Comparison of ENCODE assay signal across 29 cellular contexts in genomic region chr9:15240927-15241326, GRCh38.
DNase-seq lines count a peak whose midpoint lies in the region; ATAC-seq and TF ChIP-seq lines count a peak whose summit lies in the region.
"Had no signal": no experiment of that assay in that cellular context is flagged by ENCODE, and none has a peak within 500 bp of the region (broad histone marks: within the 10 kb centered on the region; RNA-seq: fewer than 3 reads in every experiment).

No MANE protein-coding gene starts in this region.

- no peaks in the 10 kb centered on the region for H4K20me1 ChIP-seq in mammary epithelial cell (ENCODE audit: insufficient read depth, low read length)

- no peak for ATAC-seq in activated B cell treated with CpG ODN at 0.5 μM for 24 hours (ENCODE audit: low read depth)
- ATAC-seq: activated T-cell treated with anti-CD3 and anti-CD28 coated beads, Interleukin-2, amount 50 U/mL, for 72 hours; gastroesophageal sphincter; GM23338; stimulated activated effector memory CD8-positive, alpha-beta T cell treated with anti-CD3 and anti-CD28 coated beads, Interleukin-12 subunit alpha, Interleukin-12 subunit beta, amount 100 ng/mL, for 72 hours; T-helper 17 cell had no signal

- peaks cover 0 to 80% (median 23%) of the 10 kb centered on the region in 4 donors for H3K4me1 ChIP-seq in tibial artery
- H3K4me1 ChIP-seq in mammary epithelial cell (ENCODE audit: insufficient read depth, low read length), result peaks cover 3% of the 10 kb centered on the region

- no peak overlapping the region for H3K27ac Mint-ChIP-seq in activated B cell treated with CpG ODN at 0.5 μM for 24 hours
- H3K27ac Mint-ChIP-seq: activated CD4-positive, alpha-beta memory T cell treated with anti-CD3 and anti-CD28 coated beads for 36 hours; activated T-cell treated with anti-CD3 and anti-CD28 coated beads, Interleukin-2, amount 50 U/mL, for 72 hours; brain; CD4-positive, CD25-positive, alpha-beta regulatory T cell; GM23338; IgD-negative memory B cell; stimulated activated effector memory CD8-positive, alpha-beta T cell treated with anti-CD3 and anti-CD28 coated beads, Interleukin-12 subunit alpha, Interleukin-12 subunit beta, amount 100 ng/mL, for 72 hours; T-helper 17 cell had no signal

- H3K36me3 ChIP-seq in tibial artery, result no peaks in the 10 kb centered on the region
- no peaks in the 10 kb centered on the region for H3K36me3 ChIP-seq in mammary epithelial cell (ENCODE audit: insufficient read depth, low read length)
- H3K36me3 ChIP-seq: adrenal gland, gastroesophageal sphincter, ovary had no signal

- DNase-seq in NCI-H1417 (lab: John Stamatoyannopoulos, UW) (peak; percentile 1 to 44 (median 23)), NCI-H1417 treated with DMSO at 0.1 percent for 48 hours (lab: John Stamatoyannopoulos, UW) (no peak), NCI-H345 treated with DMSO at 0.1 percent for 48 hours (lab: John Stamatoyannopoulos, UW; ENCODE audit: unreplicated experiment) (peak; percentile 63), activated B cell treated with CpG ODN at 0.5 μM for 24 hours (no peak), tibial artery (no peak), foreskin fibroblast (no peak), NCI-H146 (lab: John Stamatoyannopoulos, UW) (no peak), mammary epithelial cell (no peak)
- DNase-seq: activated CD4-positive, alpha-beta memory T cell treated with anti-CD3 and anti-CD28 coated beads for 36 hours; activated naive CD4-positive, alpha-beta T cell; activated T-cell treated with anti-CD3 and anti-CD28 coated beads, Interleukin-2, amount 50 U/mL, for 72 hours; adrenal gland; CD4-positive, CD25-positive, alpha-beta regulatory T cell; EL; hippocampal formation; NCI-H446 treated with DMSO at 0.1 percent for 48 hours; NK-92 treated with Interleukin-12 subunit alpha and Interleukin-12 subunit beta, amount 100 ng/mL, for 24 hours; ovary; PC-9; T-helper 17 cell; trophoblast cell had no signal

- dilution Hi-C loops in mammary epithelial cell (cut with HindIII; ENCODE audit: low sequenced_read_pairs), result no loop called here

- H3K4me2 ChIP-seq in mammary epithelial cell (ENCODE audit: insufficient read depth, low read depth, low read length), result no peak overlapping the region
- H3K4me2 ChIP-seq: GM23338, PC-9 had no signal

- no TSS peak for BruUV-seq in mammary epithelial cell (replicated peaks; lab: Mats Ljungman, UMichigan)

- peaks cover 23% of the 10 kb centered on the region for H3K9me3 Mint-ChIP-seq in activated B cell treated with CpG ODN at 0.5 μM for 24 hours

- WGBS in mammary epithelial cell (ENCODE audit: low coverage, missing lambda C conversion rate), result 94% methylated on average over 4 of the region's 4 CpGs

- H3K9me3 ChIP-seq in tibial artery (peaks cover 0 to 13% (median 0%) of the 10 kb centered on the region in 3 donors), mammary epithelial cell (replicated peaks; ENCODE audit: insufficient read depth, low read length) (peaks cover 5% of the 10 kb centered on the region)
- H3K9me3 ChIP-seq: adrenal gland, ovary had no signal

- H3K27me3 Mint-ChIP-seq in activated B cell treated with CpG ODN at 0.5 μM for 24 hours, result no peaks in the 10 kb centered on the region
- H3K27me3 Mint-ChIP-seq: activated CD4-positive, alpha-beta memory T cell treated with anti-CD3 and anti-CD28 coated beads for 36 hours; brain; CD4-positive, CD25-positive, alpha-beta regulatory T cell; IgD-negative memory B cell; T-helper 17 cell had no signal

- TF ChIP-seq CTCF in activated B cell treated with CpG ODN at 0.5 μM for 24 hours (IDR thresholded peaks at IDR 0.05) (no peak), tibial artery (IDR thresholded peaks at IDR 0.05) (no peak), foreskin fibroblast (IDR thresholded peaks at IDR 0.05; ENCODE audit: low read depth, low read length) (no peak), mammary epithelial cell (conservative IDR thresholded peaks at IDR 0.05 in 1 of 2, IDR thresholded peaks at IDR 0.05 in 1 of 2; ENCODE audit: extremely low read depth in 1 of 2, insufficient read depth in 1 of 2, low read depth in 1 of 2, low read length in 2 of 2) (no peak)

- peaks cover 23% of the 10 kb centered on the region for H3K36me3 Mint-ChIP-seq in activated B cell treated with CpG ODN at 0.5 μM for 24 hours (ENCODE audit: low read depth)
- H3K36me3 Mint-ChIP-seq: IgD-negative memory B cell; stimulated activated effector memory CD8-positive, alpha-beta T cell treated with anti-CD3 and anti-CD28 coated beads, Interleukin-12 subunit alpha, Interleukin-12 subunit beta, amount 100 ng/mL, for 72 hours had no signal

- H3K79me2 ChIP-seq in mammary epithelial cell (ENCODE audit: insufficient read depth, low read length), result peaks cover 5% of the 10 kb centered on the region

- H3K4me3 ChIP-seq in tibial artery (no peak overlapping the region), foreskin fibroblast (ENCODE audit: low read depth in 1 of 2, low read length in 2 of 2) (no peak overlapping the region), mammary epithelial cell (replicated peaks in 1 of 3; ENCODE audit: insufficient read depth in 1 of 3, low read depth in 2 of 3, low read length in 3 of 3) (no peak overlapping the region)
- H3K4me3 ChIP-seq: adrenal gland, gastroesophageal sphincter, GM23338, lung, ovary, PC-9 had no signal

- intact Hi-C loops in activated B cell treated with CpG ODN at 0.5 μM for 24 hours (cut with micrococcal nuclease) (no loop called here), tibial artery (cut with DNase I; ENCODE audit: low total_unique reads) (no loop called here), mammary epithelial cell (cut with micrococcal nuclease) (no loop called here)

- in situ Hi-C loops in mammary epithelial cell (cut with MboI; ENCODE audit: low sequenced_read_pairs in 2 of 2), result no loop called here

- H3K27ac ChIP-seq in tibial artery (peak overlapping the region; percentile 65 to 79), mammary epithelial cell (ENCODE audit: insufficient read depth, low read depth, low read length) (no peak overlapping the region)
- H3K27ac ChIP-seq: 22Rv1, ovary, PC-9 had no signal

- no peak overlapping the region for H2AFZ ChIP-seq in mammary epithelial cell (ENCODE audit: low read depth, low read length)
- H2AFZ ChIP-seq: GM23338, PC-9 had no signal

- H3K4me3 Mint-ChIP-seq in activated B cell treated with CpG ODN at 0.5 μM for 24 hours, result peak overlapping the region; percentile 24
- H3K4me3 Mint-ChIP-seq: activated CD4-positive, alpha-beta memory T cell treated with anti-CD3 and anti-CD28 coated beads for 36 hours; activated T-cell treated with anti-CD3 and anti-CD28 coated beads, Interleukin-2, amount 50 U/mL, for 72 hours; brain; CD4-positive, CD25-positive, alpha-beta regulatory T cell; GM23338; nephron; stimulated activated effector memory CD8-positive, alpha-beta T cell treated with anti-CD3 and anti-CD28 coated beads, Interleukin-12 subunit alpha, Interleukin-12 subunit beta, amount 100 ng/mL, for 72 hours; T-helper 17 cell had no signal

- CTCF ChIA-PET in activated B cell treated with CpG ODN at 0.5 μM for 24 hours (lab: Charles Lee), result no interaction called here
- CTCF ChIA-PET in mammary epithelial cell (lab: Charles Lee; ENCODE audit: low non-redundant PET), result no interaction called here

- H3K27me3 ChIP-seq in tibial artery (no peaks in the 10 kb centered on the region), mammary epithelial cell (ENCODE audit: insufficient read depth, low read length) (no peaks in the 10 kb centered on the region)
- H3K27me3 ChIP-seq: adrenal gland, gastroesophageal sphincter, ovary had no signal

- H3K4me1 Mint-ChIP-seq in activated B cell treated with CpG ODN at 0.5 μM for 24 hours, result peaks cover 14% of the 10 kb centered on the region

- POLR2A ChIA-PET in activated B cell treated with CpG ODN at 0.5 μM for 24 hours (lab: Charles Lee), result no interaction called here

- no peak overlapping the region for H3K9ac ChIP-seq in mammary epithelial cell (ENCODE audit: insufficient read depth, low read length)

Comparison
In these comparisons a context has a peak if more than half of its experiments do, and no peak if none do; other contexts are left out.
1. DNase-seq: peak in NCI-H1417 (3 of 3) and NCI-H345 treated with DMSO at 0.1 percent for 48 hours (single experiment); none in NCI-H1417 treated with DMSO at 0.1 percent for 48 hours (single experiment), activated B cell treated with CpG ODN at 0.5 μM for 24 hours (single experiment), tibial artery (0 of 2), foreskin fibroblast (0 of 2), NCI-H146 (single experiment) and mammary epithelial cell (single experiment).